1 cellular context compared by ENCODE assay signal in genomic region chr6:151677427-151677826, GRCh38.
A peak's percentile ranks its signal among the peaks of the same experiment; 100 is the strongest.
TF ChIP-seq lines count a peak whose summit lies in the region.

No MANE protein-coding gene starts in this region.

TF ChIP-seq in liver, 16 proteins besides CTCF, POLR2A, EP300 and RAD21 (continued from another document):
- TF ChIP-seq, protein P1, sequence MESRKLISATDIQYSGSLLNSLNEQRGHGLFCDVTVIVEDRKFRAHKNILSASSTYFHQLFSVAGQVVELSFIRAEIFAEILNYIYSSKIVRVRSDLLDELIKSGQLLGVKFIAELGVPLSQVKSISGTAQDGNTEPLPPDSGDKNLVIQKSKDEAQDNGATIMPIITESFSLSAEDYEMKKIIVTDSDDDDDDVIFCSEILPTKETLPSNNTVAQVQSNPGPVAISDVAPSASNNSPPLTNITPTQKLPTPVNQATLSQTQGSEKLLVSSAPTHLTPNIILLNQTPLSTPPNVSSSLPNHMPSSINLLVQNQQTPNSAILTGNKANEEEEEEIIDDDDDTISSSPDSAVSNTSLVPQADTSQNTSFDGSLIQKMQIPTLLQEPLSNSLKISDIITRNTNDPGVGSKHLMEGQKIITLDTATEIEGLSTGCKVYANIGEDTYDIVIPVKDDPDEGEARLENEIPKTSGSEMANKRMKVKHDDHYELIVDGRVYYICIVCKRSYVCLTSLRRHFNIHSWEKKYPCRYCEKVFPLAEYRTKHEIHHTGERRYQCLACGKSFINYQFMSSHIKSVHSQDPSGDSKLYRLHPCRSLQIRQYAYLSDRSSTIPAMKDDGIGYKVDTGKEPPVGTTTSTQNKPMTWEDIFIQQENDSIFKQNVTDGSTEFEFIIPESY (IDR thresholded peaks at IDR 0.05), result no peak
- TF ChIP-seq EGR1 (IDR thresholded peaks at IDR 0.05; ENCODE audit: low read depth in 2 of 2), result no peak
- TF ChIP-seq, protein P2, sequence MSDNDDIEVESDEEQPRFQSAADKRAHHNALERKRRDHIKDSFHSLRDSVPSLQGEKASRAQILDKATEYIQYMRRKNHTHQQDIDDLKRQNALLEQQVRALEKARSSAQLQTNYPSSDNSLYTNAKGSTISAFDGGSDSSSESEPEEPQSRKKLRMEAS (IDR thresholded peaks at IDR 0.05), result peak; percentile 30
- TF ChIP-seq YY1 (IDR thresholded peaks at IDR 0.05), result peak; percentile 38
- peak; percentile 39 to 58 for TF ChIP-seq HNF4A (conservative IDR thresholded peaks at IDR 0.05)
TF ChIP-seq in liver: peak in this region for 6.
